Comparison of ENCODE assay signal across 28 cellular contexts in the genomic region with DNA sequence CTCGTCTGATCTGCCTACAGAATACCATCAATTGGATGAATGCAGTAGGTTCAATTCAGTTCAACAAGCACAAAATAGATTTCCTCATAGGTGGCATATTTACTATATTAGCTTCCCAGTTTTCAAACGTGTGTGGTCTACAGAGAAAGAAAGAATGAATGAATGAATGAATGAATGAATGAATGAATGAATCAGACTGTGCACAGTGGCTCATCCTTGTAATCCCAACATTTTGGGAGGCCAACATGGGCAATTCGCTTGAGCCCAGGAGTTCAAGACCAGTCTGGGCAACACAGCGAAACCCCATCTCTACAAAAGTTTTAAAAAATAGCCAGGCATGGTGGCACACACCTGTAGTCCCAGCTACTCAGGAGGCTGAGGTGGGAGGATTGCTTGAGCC.
"Had no signal": no experiment of that assay in that cellular context is flagged by ENCODE, and none has a peak within 500 bp of the region (broad histone marks: within the 10 kb centered on the region; RNA-seq: fewer than 3 reads in every experiment).

No MANE protein-coding gene starts in this region.

- H3K27ac Mint-ChIP-seq: natural killer cell; nephron; neural progenitor cell; progenitor cell of endocrine pancreas; stimulated activated effector memory CD8-positive, alpha-beta T cell treated with anti-CD3 and anti-CD28 coated beads, Interleukin-12 subunit alpha, Interleukin-12 subunit beta, amount 100 ng/mL, for 72 hours; stimulated activated naive B cell treated with anti-CD40 and anti-IgM and Interleukin-4, amounts not matched to agents 10 μg/mL and 1 μg/mL and 100 μg/mL, for 72 hours; stimulated activated naive CD8-positive, alpha-beta T cell treated with anti-CD3 and anti-CD28 coated beads, Interleukin-15, Interleukin-2, amounts not matched to agents 100 ng/mL and 50 ng/mL, for 24 hours had no signal

- H3K9me3 ChIP-seq: ovary, psoas muscle, right lobe of liver, sigmoid colon, stomach, thoracic aorta, thyroid gland, tibial nerve, upper lobe of left lung, uterus had no signal

- FAIRE-seq: small intestine had no signal

- H3K9ac ChIP-seq: neural progenitor cell, parathyroid adenoma had no signal

- H3K27me3 ChIP-seq: neural progenitor cell, ovary, right lobe of liver, sigmoid colon, stomach, thyroid gland, tibial nerve, upper lobe of left lung, uterus had no signal

- H3K4me3 ChIP-seq: neural progenitor cell, ovary, psoas muscle, right lobe of liver, sigmoid colon, stomach, thoracic aorta, thyroid gland, tibial nerve, upper lobe of left lung, uterus had no signal

- H3K4me1 ChIP-seq: parathyroid adenoma, psoas muscle, right lobe of liver, sigmoid colon, uterus had no signal

- H3K4me2 ChIP-seq: neural progenitor cell had no signal

- H3K27ac ChIP-seq: neural progenitor cell, ovary, parathyroid adenoma, psoas muscle, right lobe of liver, sigmoid colon, stomach, thoracic aorta, thyroid gland, tibial nerve, upper lobe of left lung, uterus had no signal

- H3K9me3 Mint-ChIP-seq: nephron; neural progenitor cell; stimulated activated naive CD8-positive, alpha-beta T cell treated with anti-CD3 and anti-CD28 coated beads, Interleukin-15, Interleukin-2, amounts not matched to agents 100 ng/mL and 50 ng/mL, for 24 hours had no signal

- H2AFZ ChIP-seq: neural progenitor cell, parathyroid adenoma had no signal

- ATAC-seq: natural killer cell; psoas muscle; right cardiac atrium; right lobe of liver; stimulated activated effector memory CD8-positive, alpha-beta T cell treated with anti-CD3 and anti-CD28 coated beads, Interleukin-12 subunit alpha, Interleukin-12 subunit beta, amount 100 ng/mL, for 72 hours; stimulated activated naive B cell treated with anti-CD40 and anti-IgM and Interleukin-4, amounts not matched to agents 10 μg/mL and 1 μg/mL and 100 μg/mL, for 72 hours had no signal

- H3K36me3 ChIP-seq: neural progenitor cell, ovary, right lobe of liver, sigmoid colon, stomach, thoracic aorta, thyroid gland, upper lobe of left lung, uterus had no signal

- H3K27me3 Mint-ChIP-seq: progenitor cell of endocrine pancreas; stimulated activated naive B cell treated with anti-CD40 and anti-IgM and Interleukin-4, amounts not matched to agents 10 μg/mL and 1 μg/mL and 100 μg/mL, for 72 hours; stimulated activated naive CD8-positive, alpha-beta T cell treated with anti-CD3 and anti-CD28 coated beads, Interleukin-15, Interleukin-2, amounts not matched to agents 100 ng/mL and 50 ng/mL, for 24 hours had no signal

- H3K79me2 ChIP-seq: parathyroid adenoma had no signal

- H3K4me1 Mint-ChIP-seq: nephron had no signal

- DNase-seq: natural killer cell; occipital lobe; ovary; posterior cingulate gyrus; psoas muscle; right cardiac atrium; right lobe of liver; sigmoid colon; small intestine; stimulated activated CD4-positive, alpha-beta T cell treated with anti-CD3 and anti-CD28 coated beads, Interleukin-15, amount 100 ng/mL, for 24 hours; stimulated activated CD4-positive, alpha-beta T cell treated with anti-CD3 and anti-CD28 coated beads, Interleukin-2, amount 100 ng/mL, for 24 hours; stimulated activated CD4-positive, alpha-beta T cell treated with anti-CD3 and anti-CD28 coated beads, Interleukin-2, amount 100 ng/mL, for 48 hours; stimulated activated CD4-positive, alpha-beta T cell treated with anti-CD3 and anti-CD28 coated beads, Interleukin-4, amount 100 ng/mL, for 24 hours; stimulated activated naive B cell treated with anti-CD40 and anti-IgM and Interleukin-4, amounts not matched to agents 10 μg/mL and 1 μg/mL and 100 μg/mL, for 72 hours; stimulated activated naive CD4-positive, alpha-beta T cell treated with Interleukin-2 at 50 U/mL for 16 hours; stomach; thyroid gland; trophoblast cell; upper lobe of left lung; uterus had no signal

- H3K4me3 Mint-ChIP-seq: natural killer cell; nephron; neural progenitor cell; stimulated activated effector memory CD8-positive, alpha-beta T cell treated with anti-CD3 and anti-CD28 coated beads, Interleukin-12 subunit alpha, Interleukin-12 subunit beta, amount 100 ng/mL, for 72 hours; stimulated activated naive B cell treated with anti-CD40 and anti-IgM and Interleukin-4, amounts not matched to agents 10 μg/mL and 1 μg/mL and 100 μg/mL, for 72 hours; stimulated activated naive CD8-positive, alpha-beta T cell treated with anti-CD3 and anti-CD28 coated beads, Interleukin-15, Interleukin-2, amounts not matched to agents 100 ng/mL and 50 ng/mL, for 24 hours had no signal

- H3K36me3 Mint-ChIP-seq: neural progenitor cell; stimulated activated effector memory CD8-positive, alpha-beta T cell treated with anti-CD3 and anti-CD28 coated beads, Interleukin-12 subunit alpha, Interleukin-12 subunit beta, amount 100 ng/mL, for 72 hours; stimulated activated naive B cell treated with anti-CD40 and anti-IgM and Interleukin-4, amounts not matched to agents 10 μg/mL and 1 μg/mL and 100 μg/mL, for 72 hours had no signal
